In genomic region chr22:20071524-20071972, GRCh38 we compare ENCODE assay signal across 1 cellular context.
A peak's percentile ranks its signal among the peaks of the same experiment; 100 is the strongest.
TF ChIP-seq lines count a peak whose summit lies in the region.

No MANE protein-coding gene starts in this region.

TF ChIP-seq in K562, 482 proteins besides CTCF, POLR2A, EP300 and RAD21 (continued from another document and continues in another):
- TF ChIP-seq ZNF830 (CRISPR knock-in tag; IDR thresholded peaks at IDR 0.05) (0 out of 2 replicates have a peak, but pooled peaks have one; percentile 50), TEAD4 (IDR thresholded peaks at IDR 0.05; ENCODE audit: low read length) (peak; percentile 74), TEAD4 (CRISPR knock-in tag; IDR thresholded peaks at IDR 0.05; ENCODE audit: borderline replicate concordance) (no peak), MEF2D (tag; conservative IDR thresholded peaks at IDR 0.05; ENCODE audit: low read depth) (0 out of 2 replicates have a peak, but pooled peaks have one; percentile 40), TCF15 (CRISPR knock-in tag; IDR thresholded peaks at IDR 0.05) (no peak), ZBTB1 (CRISPR knock-in tag; IDR thresholded peaks at IDR 0.05; ENCODE audit: borderline replicate concordance, low read depth) (no peak), EHMT2 (IDR thresholded peaks at IDR 0.05) (no peak), PML (IDR thresholded peaks at IDR 0.05; ENCODE audit: low read length) (peak; percentile 43; the same call in 1 of the 2 replicates), ESRRB (CRISPR knock-in tag; IDR thresholded peaks at IDR 0.05; ENCODE audit: borderline replicate concordance) (0 out of 2 replicates have a peak, but pooled peaks have one; percentile 36), TRIM28 (IDR thresholded peaks at IDR 0.05) (no peak), NELFE (IDR thresholded peaks at IDR 0.05; ENCODE audit: insufficient read depth, insufficient read length) (no peak), KDM2B (CRISPR knock-in tag; IDR thresholded peaks at IDR 0.05) (0 out of 2 replicates have a peak, but pooled peaks have one; percentile 75), OTX1 (CRISPR knock-in tag; IDR thresholded peaks at IDR 0.05) (peak; percentile 76; the same call in 1 of the 2 replicates), ZNF780A (CRISPR knock-in tag; IDR thresholded peaks at IDR 0.05) (no peak), HEY1 (CRISPR knock-in tag; IDR thresholded peaks at IDR 0.05; ENCODE audit: borderline replicate concordance) (0 out of 2 replicates have a peak, but pooled peaks have one; percentile 58), GABPB2 (CRISPR knock-in tag; conservative IDR thresholded peaks at IDR 0.05) (peak; percentile 72; the same call in 1 of the 2 replicates), MAFG (tag; conservative IDR thresholded peaks at IDR 0.05) (peak; percentile 35), KLF13 (tag; IDR thresholded peaks at IDR 0.05; ENCODE audit: borderline replicate concordance, low read depth) (no peak; the same call in 1 of the 2 replicates), HMGN3 (IDR thresholded peaks at IDR 0.05; ENCODE audit: borderline replicate concordance, extremely low read depth, insufficient read length, low read depth, low read length) (peak; percentile 36), ELF4 (CRISPR knock-in tag; IDR thresholded peaks at IDR 0.05) (peak; percentile 86), ZKSCAN8 (CRISPR knock-in tag; IDR thresholded peaks at IDR 0.05) (no peak), RHOXF2B (CRISPR knock-in tag; conservative IDR thresholded peaks at IDR 0.05) (peak; percentile 71; the same call in 1 of the 2 replicates), SNAPC5 (CRISPR knock-in tag; IDR thresholded peaks at IDR 0.05) (no peak), SIRT6 (IDR thresholded peaks at IDR 0.05; ENCODE audit: low read depth, low read length) (no peak), ZBTB7A (IDR thresholded peaks at IDR 0.05; ENCODE audit: borderline replicate concordance, control insufficient read depth, low read depth, low read length) (peak; percentile 34; the same call in 1 of the 2 replicates), SAP30 (IDR thresholded peaks at IDR 0.05; ENCODE audit: borderline replicate concordance, insufficient read depth, low read depth, low read length, poor library complexity, severe bottlenecking) (no peak), ZNF583 (CRISPR knock-in tag; IDR thresholded peaks at IDR 0.05) (no peak), ARID1B (IDR thresholded peaks at IDR 0.05) (no peak), ZFPM2 (CRISPR knock-in tag; IDR thresholded peaks at IDR 0.05) (peak; percentile 56; the same call in 1 of the 2 replicates), MCM5 (IDR thresholded peaks at IDR 0.05; ENCODE audit: low read depth) (no peak), ZNF766 (CRISPR knock-in tag; conservative IDR thresholded peaks at IDR 0.05) (no peak), ZBTB26 (CRISPR knock-in tag; IDR thresholded peaks at IDR 0.05) (peak; percentile 79; the same call in 1 of the 2 replicates), SMARCC2 (IDR thresholded peaks at IDR 0.05; ENCODE audit: low read depth) (no peak), SNRNP70 (optimal IDR thresholded peaks at IDR 0.05; ENCODE audit: low read depth, low read length) (peak; percentile 23), SRSF7 (optimal IDR thresholded peaks at IDR 0.05; ENCODE audit: low read depth, low read length) (no peak), ZFP36 (IDR thresholded peaks at IDR 0.05; ENCODE audit: low read depth, low read length, partially characterized antibody) (no peak), MECOM (CRISPR knock-in tag; IDR thresholded peaks at IDR 0.05) (peak; percentile 88), CXXC5 (CRISPR knock-in tag; IDR thresholded peaks at IDR 0.05) (peak; percentile 53), ZBTB8A (IDR thresholded peaks at IDR 0.05; ENCODE audit: partially characterized antibody) (no peak), POLR2H (tag; IDR thresholded peaks at IDR 0.05; ENCODE audit: low read depth) (no peak), ZNF12 (CRISPR knock-in tag; IDR thresholded peaks at IDR 0.05) (no peak), ELK3 (CRISPR knock-in tag; IDR thresholded peaks at IDR 0.05) (0 out of 2 replicates have a peak, but pooled peaks have one; percentile 67), ADNP (tag; IDR thresholded peaks at IDR 0.05) (no peak), ZNF507 (tag; conservative IDR thresholded peaks at IDR 0.05) (no peak)
- TF ChIP-seq, protein P1, sequence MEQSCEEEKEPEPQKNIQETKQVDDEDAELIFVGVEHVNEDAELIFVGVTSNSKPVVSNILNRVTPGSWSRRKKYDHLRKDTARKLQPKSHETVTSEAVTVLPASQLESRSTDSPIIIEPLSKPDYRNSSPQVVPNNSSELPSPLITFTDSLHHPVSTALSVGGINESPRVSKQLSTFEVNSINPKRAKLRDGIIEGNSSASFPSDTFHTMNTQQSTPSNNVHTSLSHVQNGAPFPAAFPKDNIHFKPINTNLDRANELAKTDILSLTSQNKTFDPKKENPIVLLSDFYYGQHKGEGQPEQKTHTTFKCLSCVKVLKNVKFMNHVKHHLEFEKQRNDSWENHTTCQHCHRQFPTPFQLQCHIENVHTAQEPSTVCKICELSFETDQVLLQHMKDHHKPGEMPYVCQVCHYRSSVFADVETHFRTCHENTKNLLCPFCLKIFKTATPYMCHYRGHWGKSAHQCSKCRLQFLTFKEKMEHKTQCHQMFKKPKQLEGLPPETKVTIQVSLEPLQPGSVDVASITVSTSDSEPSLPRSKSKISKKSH (CRISPR knock-in tag; IDR thresholded peaks at IDR 0.05), result no peak
- TF ChIP-seq, protein P2, sequence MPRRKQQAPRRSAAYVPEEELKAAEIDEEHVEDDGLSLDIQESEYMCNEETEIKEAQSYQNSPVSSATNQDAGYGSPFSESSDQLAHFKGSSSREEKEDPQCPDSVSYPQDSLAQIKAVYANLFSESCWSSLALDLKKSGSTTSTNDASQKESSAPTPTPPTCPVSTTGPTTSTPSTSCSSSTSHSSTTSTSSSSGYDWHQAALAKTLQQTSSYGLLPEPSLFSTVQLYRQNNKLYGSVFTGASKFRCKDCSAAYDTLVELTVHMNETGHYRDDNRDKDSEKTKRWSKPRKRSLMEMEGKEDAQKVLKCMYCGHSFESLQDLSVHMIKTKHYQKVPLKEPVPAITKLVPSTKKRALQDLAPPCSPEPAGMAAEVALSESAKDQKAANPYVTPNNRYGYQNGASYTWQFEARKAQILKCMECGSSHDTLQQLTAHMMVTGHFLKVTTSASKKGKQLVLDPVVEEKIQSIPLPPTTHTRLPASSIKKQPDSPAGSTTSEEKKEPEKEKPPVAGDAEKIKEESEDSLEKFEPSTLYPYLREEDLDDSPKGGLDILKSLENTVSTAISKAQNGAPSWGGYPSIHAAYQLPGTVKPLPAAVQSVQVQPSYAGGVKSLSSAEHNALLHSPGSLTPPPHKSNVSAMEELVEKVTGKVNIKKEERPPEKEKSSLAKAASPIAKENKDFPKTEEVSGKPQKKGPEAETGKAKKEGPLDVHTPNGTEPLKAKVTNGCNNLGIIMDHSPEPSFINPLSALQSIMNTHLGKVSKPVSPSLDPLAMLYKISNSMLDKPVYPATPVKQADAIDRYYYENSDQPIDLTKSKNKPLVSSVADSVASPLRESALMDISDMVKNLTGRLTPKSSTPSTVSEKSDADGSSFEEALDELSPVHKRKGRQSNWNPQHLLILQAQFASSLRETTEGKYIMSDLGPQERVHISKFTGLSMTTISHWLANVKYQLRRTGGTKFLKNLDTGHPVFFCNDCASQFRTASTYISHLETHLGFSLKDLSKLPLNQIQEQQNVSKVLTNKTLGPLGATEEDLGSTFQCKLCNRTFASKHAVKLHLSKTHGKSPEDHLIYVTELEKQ (CRISPR knock-in tag; IDR thresholded peaks at IDR 0.05), result no peak
- TF ChIP-seq, protein P3, sequence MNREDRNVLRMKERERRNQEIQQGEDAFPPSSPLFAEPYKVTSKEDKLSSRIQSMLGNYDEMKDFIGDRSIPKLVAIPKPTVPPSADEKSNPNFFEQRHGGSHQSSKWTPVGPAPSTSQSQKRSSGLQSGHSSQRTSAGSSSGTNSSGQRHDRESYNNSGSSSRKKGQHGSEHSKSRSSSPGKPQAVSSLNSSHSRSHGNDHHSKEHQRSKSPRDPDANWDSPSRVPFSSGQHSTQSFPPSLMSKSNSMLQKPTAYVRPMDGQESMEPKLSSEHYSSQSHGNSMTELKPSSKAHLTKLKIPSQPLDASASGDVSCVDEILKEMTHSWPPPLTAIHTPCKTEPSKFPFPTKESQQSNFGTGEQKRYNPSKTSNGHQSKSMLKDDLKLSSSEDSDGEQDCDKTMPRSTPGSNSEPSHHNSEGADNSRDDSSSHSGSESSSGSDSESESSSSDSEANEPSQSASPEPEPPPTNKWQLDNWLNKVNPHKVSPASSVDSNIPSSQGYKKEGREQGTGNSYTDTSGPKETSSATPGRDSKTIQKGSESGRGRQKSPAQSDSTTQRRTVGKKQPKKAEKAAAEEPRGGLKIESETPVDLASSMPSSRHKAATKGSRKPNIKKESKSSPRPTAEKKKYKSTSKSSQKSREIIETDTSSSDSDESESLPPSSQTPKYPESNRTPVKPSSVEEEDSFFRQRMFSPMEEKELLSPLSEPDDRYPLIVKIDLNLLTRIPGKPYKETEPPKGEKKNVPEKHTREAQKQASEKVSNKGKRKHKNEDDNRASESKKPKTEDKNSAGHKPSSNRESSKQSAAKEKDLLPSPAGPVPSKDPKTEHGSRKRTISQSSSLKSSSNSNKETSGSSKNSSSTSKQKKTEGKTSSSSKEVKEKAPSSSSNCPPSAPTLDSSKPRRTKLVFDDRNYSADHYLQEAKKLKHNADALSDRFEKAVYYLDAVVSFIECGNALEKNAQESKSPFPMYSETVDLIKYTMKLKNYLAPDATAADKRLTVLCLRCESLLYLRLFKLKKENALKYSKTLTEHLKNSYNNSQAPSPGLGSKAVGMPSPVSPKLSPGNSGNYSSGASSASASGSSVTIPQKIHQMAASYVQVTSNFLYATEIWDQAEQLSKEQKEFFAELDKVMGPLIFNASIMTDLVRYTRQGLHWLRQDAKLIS (CRISPR knock-in tag; IDR thresholded peaks at IDR 0.05), result no peak
- TF ChIP-seq, protein P4, sequence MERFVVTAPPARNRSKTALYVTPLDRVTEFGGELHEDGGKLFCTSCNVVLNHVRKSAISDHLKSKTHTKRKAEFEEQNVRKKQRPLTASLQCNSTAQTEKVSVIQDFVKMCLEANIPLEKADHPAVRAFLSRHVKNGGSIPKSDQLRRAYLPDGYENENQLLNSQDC (CRISPR knock-in tag; IDR thresholded peaks at IDR 0.05), result no peak
- TF ChIP-seq, protein P5, sequence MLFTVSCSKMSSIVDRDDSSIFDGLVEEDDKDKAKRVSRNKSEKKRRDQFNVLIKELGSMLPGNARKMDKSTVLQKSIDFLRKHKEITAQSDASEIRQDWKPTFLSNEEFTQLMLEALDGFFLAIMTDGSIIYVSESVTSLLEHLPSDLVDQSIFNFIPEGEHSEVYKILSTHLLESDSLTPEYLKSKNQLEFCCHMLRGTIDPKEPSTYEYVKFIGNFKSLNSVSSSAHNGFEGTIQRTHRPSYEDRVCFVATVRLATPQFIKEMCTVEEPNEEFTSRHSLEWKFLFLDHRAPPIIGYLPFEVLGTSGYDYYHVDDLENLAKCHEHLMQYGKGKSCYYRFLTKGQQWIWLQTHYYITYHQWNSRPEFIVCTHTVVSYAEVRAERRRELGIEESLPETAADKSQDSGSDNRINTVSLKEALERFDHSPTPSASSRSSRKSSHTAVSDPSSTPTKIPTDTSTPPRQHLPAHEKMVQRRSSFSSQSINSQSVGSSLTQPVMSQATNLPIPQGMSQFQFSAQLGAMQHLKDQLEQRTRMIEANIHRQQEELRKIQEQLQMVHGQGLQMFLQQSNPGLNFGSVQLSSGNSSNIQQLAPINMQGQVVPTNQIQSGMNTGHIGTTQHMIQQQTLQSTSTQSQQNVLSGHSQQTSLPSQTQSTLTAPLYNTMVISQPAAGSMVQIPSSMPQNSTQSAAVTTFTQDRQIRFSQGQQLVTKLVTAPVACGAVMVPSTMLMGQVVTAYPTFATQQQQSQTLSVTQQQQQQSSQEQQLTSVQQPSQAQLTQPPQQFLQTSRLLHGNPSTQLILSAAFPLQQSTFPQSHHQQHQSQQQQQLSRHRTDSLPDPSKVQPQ (CRISPR knock-in tag; IDR thresholded peaks at IDR 0.05; ENCODE audit: borderline replicate concordance), result no peak
